8 cellular contexts compared by ENCODE assay signal in the genomic region with DNA sequence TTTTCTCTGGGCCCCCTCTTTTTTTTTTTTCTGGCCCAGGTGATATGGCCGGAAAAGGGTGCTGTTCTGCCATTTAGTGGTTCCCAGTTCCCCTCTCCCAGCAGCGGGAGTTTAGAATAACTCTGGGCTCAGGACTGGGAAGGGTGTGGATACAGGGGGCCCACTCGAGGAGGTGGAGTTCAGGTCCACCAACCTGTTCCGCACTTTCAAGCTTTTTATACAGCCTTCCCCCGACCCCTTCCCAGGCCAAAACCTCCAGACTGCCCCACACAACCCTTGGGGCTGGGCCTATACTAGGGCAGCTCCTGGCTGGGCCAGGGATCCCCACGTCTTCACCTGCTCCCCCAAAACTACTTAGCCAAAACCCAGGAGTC. TPM values are rescaled to one million over a fixed set of nuclear protein-coding genes. Genes with fewer than 3 reads are reported as not detected.
DNase-seq lines count a peak whose midpoint lies in the region; TF ChIP-seq lines count a peak whose summit lies in the region.

No MANE protein-coding gene starts in this region.

- DNase-seq in activated naive CD4-positive, alpha-beta T cell treated with anti-CD3 and anti-CD28 coated beads, Interleukin-2, amount 10 ng/mL, durations not matched to agents 7 days and 5 days, result no peak
- no peak for DNase-seq in activated naive CD4-positive, alpha-beta T cell treated with Interleukin-2 at 50 U/mL for 16 hours
- DNase-seq in astrocyte of the hippocampus (ENCODE audit: low read depth, low spot score) (peak; percentile 40), lower leg skin (ENCODE audit: low spot score in 2 of 2) (no peak), type B pancreatic cell (ENCODE audit: extremely low spot score, unreplicated experiment) (no peak), foreskin melanocyte (no peak), GM13976 (ENCODE audit: low spot score) (no peak)
- DNase-seq in stimulated activated CD4-positive, alpha-beta T cell treated with anti-CD3 and anti-CD28 coated beads, Interleukin-2, amount 100 ng/mL, for 48 hours, result no peak

- CTCF ChIA-PET in activated naive CD4-positive, alpha-beta T cell treated with anti-CD3 and anti-CD28 coated beads, Interleukin-2, amount 10 ng/mL, durations not matched to agents 7 days and 5 days (lab: Charles Lee), result interaction anchor here (0.7 to 4.0 kb wide), 14 partner anchors 18 to 141 kb away, joined by 3 to 18 read pairs (median 5); partner anchors contain the start of genes KLHL21, NOL9 and TAS1R1

- peak overlapping the region; percentile 39 for H3K4me3 ChIP-seq in lower leg skin (ENCODE audit: low read depth, poor library complexity, severe bottlenecking)

- H3K36me3 Mint-ChIP-seq in activated naive CD4-positive, alpha-beta T cell treated with anti-CD3 and anti-CD28 coated beads, Interleukin-2, amount 10 ng/mL, durations not matched to agents 7 days and 5 days, result no peaks in the 10 kb centered on the region
- no peaks in the 10 kb centered on the region for H3K36me3 Mint-ChIP-seq in type B pancreatic cell

- peaks cover 32% of the 10 kb centered on the region for H3K27me3 Mint-ChIP-seq in activated naive CD4-positive, alpha-beta T cell treated with anti-CD3 and anti-CD28 coated beads, Interleukin-2, amount 10 ng/mL, durations not matched to agents 7 days and 5 days
- H3K27me3 Mint-ChIP-seq in type B pancreatic cell, result peaks cover 4% of the 10 kb centered on the region

- H3K9me3 Mint-ChIP-seq in activated naive CD4-positive, alpha-beta T cell treated with anti-CD3 and anti-CD28 coated beads, Interleukin-2, amount 10 ng/mL, durations not matched to agents 7 days and 5 days, result no peaks in the 10 kb centered on the region
- H3K9me3 Mint-ChIP-seq in type B pancreatic cell, result no peaks in the 10 kb centered on the region

- WGBS in lower leg skin, 2 donors, result 40 to 55% methylated on average over 6 of the region's 6 CpGs

- TF ChIP-seq POLR2A in lower leg skin (IDR thresholded peaks at IDR 0.05), result no peak

- TF ChIP-seq CTCF in lower leg skin (IDR thresholded peaks at IDR 0.05) (no peak), type B pancreatic cell (conservative IDR thresholded peaks at IDR 0.05) (no peak), GM13976 (IDR thresholded peaks at IDR 0.05; ENCODE audit: borderline replicate concordance, control extremely low read depth, extremely low read depth, insufficient read depth, missing control alignments) (no peak)

- in situ Hi-C loops in GM13976 (cut with MboI; ENCODE audit: low sequenced_read_pairs, unreplicated experiment), result no loop called here

- H3K4me3 Mint-ChIP-seq in activated naive CD4-positive, alpha-beta T cell treated with anti-CD3 and anti-CD28 coated beads, Interleukin-2, amount 10 ng/mL, durations not matched to agents 7 days and 5 days, result peak overlapping the region; percentile 74
- H3K4me3 Mint-ChIP-seq in type B pancreatic cell, result peak overlapping the region; percentile 89

- intact Hi-C loops in lower leg skin (cut with DNase I; ENCODE audit: low total_unique reads), result no loop called here

- H3K27ac Mint-ChIP-seq in activated naive CD4-positive, alpha-beta T cell treated with anti-CD3 and anti-CD28 coated beads, Interleukin-2, amount 10 ng/mL, durations not matched to agents 7 days and 5 days, result peak overlapping the region; percentile 82
- H3K27ac Mint-ChIP-seq in type B pancreatic cell, result peak overlapping the region; percentile 81

- H3K4me1 Mint-ChIP-seq in activated naive CD4-positive, alpha-beta T cell treated with anti-CD3 and anti-CD28 coated beads, Interleukin-2, amount 10 ng/mL, durations not matched to agents 7 days and 5 days, result peaks cover 39% of the 10 kb centered on the region
- peaks cover 33% of the 10 kb centered on the region for H3K4me1 Mint-ChIP-seq in type B pancreatic cell (ENCODE audit: unreplicated experiment)

RNA-seq across cellular contexts. Expression of gene PLEKHG5, which starts 0.4 kb away (rescaled TPM):
- 100 to 1,000 TPM in 2 of 4 donors, 10 to 100 TPM in 2; 72.5 to 170 (median 99.8) TPM for total RNA-seq in lower leg skin
- 28.5 and 30.6 TPM in 2 replicates for total RNA-seq in type B pancreatic cell (ENCODE audit: low replicate concordance)

RNA-seq across cellular contexts. Expression of gene TNFRSF25, which starts 25.1 kb away (rescaled TPM):
- 100 to 1,000 TPM in 1 of 4 donors, 10 to 100 TPM in 3; 53.7 to 168 (median 75.7) TPM for total RNA-seq in lower leg skin
- 27.0 and 29.4 TPM in 2 replicates for total RNA-seq in type B pancreatic cell (ENCODE audit: low replicate concordance)
